ENCODE assay signal across 1 cellular context in the genomic region with DNA sequence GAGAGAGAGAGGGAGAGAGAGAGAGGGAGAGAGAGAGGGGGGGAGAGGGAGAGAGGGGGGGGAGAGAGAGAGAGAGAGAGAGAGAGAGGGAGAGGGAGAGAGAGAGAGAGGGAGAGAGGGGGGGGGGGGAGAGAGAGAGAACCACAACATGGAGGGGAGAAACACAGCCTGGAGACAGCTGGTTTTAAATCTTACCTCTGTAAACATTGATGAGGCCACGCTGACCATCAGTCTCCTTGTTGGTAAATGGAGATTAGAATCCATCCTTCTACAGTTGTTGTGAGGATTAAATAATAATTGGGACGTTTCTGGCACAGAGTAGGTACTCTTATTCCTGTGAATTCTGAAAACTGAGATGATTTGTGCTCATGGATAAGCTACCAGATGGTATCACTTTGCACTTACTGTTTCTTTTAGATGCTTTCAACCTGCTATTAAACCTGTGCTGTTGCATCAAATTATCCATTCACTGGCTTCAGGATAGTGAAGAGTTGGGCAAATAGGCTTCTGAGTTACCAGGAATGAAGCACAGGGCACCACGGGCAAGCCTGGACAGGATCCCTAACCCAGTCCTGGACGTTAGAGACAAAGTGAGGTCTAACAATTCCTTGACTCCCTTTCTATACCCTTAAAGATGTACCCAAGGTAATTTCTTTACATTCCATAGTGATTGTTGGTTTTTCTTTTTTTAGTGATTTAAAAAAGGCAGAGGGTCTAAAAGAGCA.
TF ChIP-seq lines count a peak whose summit lies in the region.

No MANE protein-coding gene starts in this region.

TF ChIP-seq in HepG2, 621 proteins besides CTCF, POLR2A, EP300 and RAD21:
- no peak for TF ChIP-seq ZFYVE20 (CRISPR knock-in tag; IDR thresholded peaks at IDR 0.05; ENCODE audit: borderline replicate concordance, low read depth)
- no peak for TF ChIP-seq NR3C1 (CRISPR knock-in tag; IDR thresholded peaks at IDR 0.05)
- no peak for TF ChIP-seq RARA (CRISPR knock-in tag; IDR thresholded peaks at IDR 0.05)
- TF ChIP-seq HNRNPK (IDR thresholded peaks at IDR 0.05; ENCODE audit: low read depth, low read length, poor library complexity, severe bottlenecking): peak; percentile 51
- no peak for TF ChIP-seq ZNF34 (CRISPR knock-in tag; IDR thresholded peaks at IDR 0.05; ENCODE audit: borderline replicate concordance)
- no peak for TF ChIP-seq IRF2 (CRISPR knock-in tag; IDR thresholded peaks at IDR 0.05)
- TF ChIP-seq, protein P1, sequence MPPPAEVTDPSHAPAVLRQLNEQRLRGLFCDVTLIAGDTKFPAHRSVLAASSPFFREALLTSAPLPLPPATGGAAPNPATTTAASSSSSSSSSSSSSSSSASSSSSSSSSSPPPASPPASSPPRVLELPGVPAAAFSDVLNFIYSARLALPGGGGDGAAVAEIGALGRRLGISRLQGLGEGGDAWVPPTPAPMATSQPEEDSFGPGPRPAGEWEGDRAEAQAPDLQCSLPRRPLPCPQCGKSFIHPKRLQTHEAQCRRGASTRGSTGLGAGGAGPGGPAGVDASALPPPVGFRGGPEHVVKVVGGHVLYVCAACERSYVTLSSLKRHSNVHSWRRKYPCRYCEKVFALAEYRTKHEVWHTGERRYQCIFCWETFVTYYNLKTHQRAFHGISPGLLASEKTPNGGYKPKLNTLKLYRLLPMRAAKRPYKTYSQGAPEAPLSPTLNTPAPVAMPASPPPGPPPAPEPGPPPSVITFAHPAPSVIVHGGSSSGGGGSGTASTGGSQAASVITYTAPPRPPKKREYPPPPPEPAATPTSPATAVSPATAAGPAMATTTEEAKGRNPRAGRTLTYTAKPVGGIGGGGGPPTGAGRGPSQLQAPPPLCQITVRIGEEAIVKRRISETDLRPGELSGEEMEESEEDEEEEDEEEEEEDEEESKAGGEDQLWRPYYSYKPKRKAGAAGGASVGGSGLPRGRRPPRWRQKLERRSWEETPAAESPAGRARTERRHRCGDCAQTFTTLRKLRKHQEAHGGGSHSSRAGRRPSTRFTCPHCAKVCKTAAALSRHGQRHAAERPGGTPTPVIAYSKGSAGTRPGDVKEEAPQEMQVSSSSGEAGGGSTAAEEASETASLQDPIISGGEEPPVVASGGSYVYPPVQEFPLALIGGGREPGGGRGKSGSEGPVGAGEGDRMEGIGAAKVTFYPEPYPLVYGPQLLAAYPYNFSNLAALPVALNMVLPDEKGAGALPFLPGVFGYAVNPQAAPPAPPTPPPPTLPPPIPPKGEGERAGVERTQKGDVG (CRISPR knock-in tag; IDR thresholded peaks at IDR 0.05; ENCODE audit: borderline replicate concordance): no peak
- TF ChIP-seq ZNF121 (CRISPR knock-in tag; IDR thresholded peaks at IDR 0.05): no peak
- TF ChIP-seq, protein P2, sequence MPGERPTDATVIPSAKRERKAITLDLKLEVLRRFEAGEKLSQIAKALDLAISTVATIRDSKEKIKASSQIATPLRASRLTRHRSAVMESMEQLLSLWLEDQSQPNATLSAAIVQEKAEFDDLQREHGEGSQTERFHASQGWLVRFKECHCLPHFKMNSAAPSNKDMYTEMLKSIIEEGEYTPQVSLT (CRISPR knock-in tag; IDR thresholded peaks at IDR 0.05; ENCODE audit: borderline replicate concordance, low read depth): no peak
